Comparison of ENCODE assay signal across 15 cellular contexts in genomic region chr12:104734541-104735075, GRCh38.
DNase-seq lines count a peak whose midpoint lies in the region; ATAC-seq and TF ChIP-seq lines count a peak whose summit lies in the region.
"Had no signal": no experiment of that assay in that cellular context is flagged by ENCODE, and none has a peak within 500 bp of the region (broad histone marks: within the 10 kb centered on the region; RNA-seq: fewer than 3 reads in every experiment).

No MANE protein-coding gene starts in this region.

- H3K36me3 ChIP-seq in CD8-positive, alpha-beta memory T cell (ENCODE audit: insufficient read depth, low read length) = no peaks in the 10 kb centered on the region
- H3K36me3 ChIP-seq: colonic mucosa had no signal

- H3K4me3 ChIP-seq in CD8-positive, alpha-beta memory T cell (ENCODE audit: low read length) = no peak overlapping the region
- H3K4me3 ChIP-seq: colonic mucosa, lung had no signal

- POLR2A ChIA-PET in activated CD8-positive, alpha-beta T cell treated with anti-CD3 and anti-CD28 coated beads, Interleukin-2, amount 10 ng/mL, durations not matched to agents 7 days and 5 days (lab: Charles Lee) = no interaction called here
- POLR2A ChIA-PET in activated CD8-positive, alpha-beta T cell treated with anti-CD3 and anti-CD28 coated beads for 36 hours (lab: Charles Lee) = no interaction called here
- POLR2A ChIA-PET in CD8-positive, alpha-beta memory T cell (lab: Charles Lee) = no interaction called here

- peak overlapping the region; percentile 62 for H3K27ac Mint-ChIP-seq in activated CD8-positive, alpha-beta T cell treated with anti-CD3 and anti-CD28 coated beads, Interleukin-2, amount 10 ng/mL, durations not matched to agents 7 days and 5 days
- no peak overlapping the region for H3K27ac Mint-ChIP-seq in activated CD8-positive, alpha-beta T cell treated with anti-CD3 and anti-CD28 coated beads for 36 hours
- H3K27ac Mint-ChIP-seq in CD8-positive, alpha-beta memory T cell = peak overlapping the region; percentile 41 to 94 (median 76)
- peak overlapping the region; percentile 88 for H3K27ac Mint-ChIP-seq in activated T-helper 17 cell treated with anti-CD3 and anti-CD28 coated beads, Interleukin-2, amount 50 U/mL, for 72 hours
- H3K27ac Mint-ChIP-seq in osteocyte (ENCODE audit: unreplicated experiment) = peak overlapping the region; percentile 17

- H3K27ac ChIP-seq in CD8-positive, alpha-beta memory T cell (ENCODE audit: low read depth, low read length) = no peak overlapping the region
- H3K27ac ChIP-seq: colonic mucosa had no signal

- H3K27me3 Mint-ChIP-seq in activated CD8-positive, alpha-beta T cell treated with anti-CD3 and anti-CD28 coated beads, Interleukin-2, amount 10 ng/mL, durations not matched to agents 7 days and 5 days (ENCODE audit: low read depth) = no peaks in the 10 kb centered on the region
- no peaks in the 10 kb centered on the region for H3K27me3 Mint-ChIP-seq in activated CD8-positive, alpha-beta T cell treated with anti-CD3 and anti-CD28 coated beads for 36 hours
- peaks cover 0 to 1% of the 10 kb centered on the region in 2 donors for H3K27me3 Mint-ChIP-seq in CD8-positive, alpha-beta memory T cell
- no peaks in the 10 kb centered on the region for H3K27me3 Mint-ChIP-seq in activated T-helper 17 cell treated with anti-CD3 and anti-CD28 coated beads, Interleukin-2, amount 50 U/mL, for 72 hours
- H3K27me3 Mint-ChIP-seq in osteocyte (ENCODE audit: unreplicated experiment) = no peaks in the 10 kb centered on the region

- no peak overlapping the region for H3K4me3 Mint-ChIP-seq in activated CD8-positive, alpha-beta T cell treated with anti-CD3 and anti-CD28 coated beads, Interleukin-2, amount 10 ng/mL, durations not matched to agents 7 days and 5 days
- no peak overlapping the region for H3K4me3 Mint-ChIP-seq in activated CD8-positive, alpha-beta T cell treated with anti-CD3 and anti-CD28 coated beads for 36 hours
- H3K4me3 Mint-ChIP-seq in CD8-positive, alpha-beta memory T cell = no peak overlapping the region
- no peak overlapping the region for H3K4me3 Mint-ChIP-seq in activated T-helper 17 cell treated with anti-CD3 and anti-CD28 coated beads, Interleukin-2, amount 50 U/mL, for 72 hours
- no peak overlapping the region for H3K4me3 Mint-ChIP-seq in osteocyte (ENCODE audit: unreplicated experiment)

- H3K4me1 ChIP-seq in CD8-positive, alpha-beta memory T cell (ENCODE audit: insufficient read depth, low read length) = peaks cover 46% of the 10 kb centered on the region
- H3K4me1 ChIP-seq: colonic mucosa had no signal

- DNase-seq in activated CD8-positive, alpha-beta T cell treated with anti-CD3 and anti-CD28 coated beads, Interleukin-2, amount 10 ng/mL, durations not matched to agents 7 days and 5 days = no peak
- DNase-seq in activated CD8-positive, alpha-beta T cell treated with anti-CD3 and anti-CD28 coated beads for 36 hours = no peak
- no peak for DNase-seq in CD8-positive, alpha-beta memory T cell
- DNase-seq in osteocyte (ENCODE audit: extremely low spot score, unreplicated experiment) (no peak), NCI-H510A treated with DMSO at 0.1 percent for 48 hours (lab: John Stamatoyannopoulos, UW) (no peak), NCI-H187 (lab: John Stamatoyannopoulos, UW) (no peak)
- DNase-seq: activated CD4-positive, CD25-positive, alpha-beta regulatory T cell; activated CD8-positive, alpha-beta memory T cell treated with anti-CD3 and anti-CD28 coated beads, Interleukin-2, amount 50 U/mL, for 4 hours; activated naive CD4-positive, alpha-beta T cell treated with anti-CD3 and anti-CD28 coated beads, Interleukin-2, amount 50 U/mL, for 16 hours; colonic mucosa; NCI-H1417 treated with DMSO at 0.1 percent for 48 hours; NCI-H226 had no signal

- intact Hi-C loops in activated CD8-positive, alpha-beta T cell treated with anti-CD3 and anti-CD28 coated beads for 36 hours (cut with micrococcal nuclease) = no loop called here

- peaks cover 1% of the 10 kb centered on the region for H3K36me3 Mint-ChIP-seq in activated CD8-positive, alpha-beta T cell treated with anti-CD3 and anti-CD28 coated beads, Interleukin-2, amount 10 ng/mL, durations not matched to agents 7 days and 5 days (ENCODE audit: low read depth)
- no peaks in the 10 kb centered on the region for H3K36me3 Mint-ChIP-seq in activated CD8-positive, alpha-beta T cell treated with anti-CD3 and anti-CD28 coated beads for 36 hours (ENCODE audit: low read depth)
- peaks cover 0 to 9% (median 0%) of the 10 kb centered on the region in 3 donors for H3K36me3 Mint-ChIP-seq in CD8-positive, alpha-beta memory T cell
- H3K36me3 Mint-ChIP-seq in activated T-helper 17 cell treated with anti-CD3 and anti-CD28 coated beads, Interleukin-2, amount 50 U/mL, for 72 hours (ENCODE audit: low read depth) = peaks cover 7% of the 10 kb centered on the region
- H3K36me3 Mint-ChIP-seq in osteocyte (ENCODE audit: unreplicated experiment) = no peaks in the 10 kb centered on the region

- H3K9me3 Mint-ChIP-seq in activated CD8-positive, alpha-beta T cell treated with anti-CD3 and anti-CD28 coated beads, Interleukin-2, amount 10 ng/mL, durations not matched to agents 7 days and 5 days (ENCODE audit: insufficient read depth) = no peaks in the 10 kb centered on the region
- no peaks in the 10 kb centered on the region for H3K9me3 Mint-ChIP-seq in activated CD8-positive, alpha-beta T cell treated with anti-CD3 and anti-CD28 coated beads for 36 hours
- H3K9me3 Mint-ChIP-seq in CD8-positive, alpha-beta memory T cell = no peaks in the 10 kb centered on the region
- H3K9me3 Mint-ChIP-seq in activated T-helper 17 cell treated with anti-CD3 and anti-CD28 coated beads, Interleukin-2, amount 50 U/mL, for 72 hours = no peaks in the 10 kb centered on the region
- no peaks in the 10 kb centered on the region for H3K9me3 Mint-ChIP-seq in osteocyte (ENCODE audit: unreplicated experiment)

- TF ChIP-seq CTCF in activated CD8-positive, alpha-beta T cell treated with anti-CD3 and anti-CD28 coated beads for 36 hours (IDR thresholded peaks at IDR 0.05) = no peak
- TF ChIP-seq CTCF in osteocyte (IDR thresholded peaks at IDR 0.05) = no peak

- H3K9me3 ChIP-seq in CD8-positive, alpha-beta memory T cell (ENCODE audit: low read length) = no peaks in the 10 kb centered on the region
- H3K9me3 ChIP-seq: colonic mucosa had no signal

- H3K4me1 Mint-ChIP-seq in activated CD8-positive, alpha-beta T cell treated with anti-CD3 and anti-CD28 coated beads, Interleukin-2, amount 10 ng/mL, durations not matched to agents 7 days and 5 days (ENCODE audit: low read depth) = peaks cover 76% of the 10 kb centered on the region
- H3K4me1 Mint-ChIP-seq in activated CD8-positive, alpha-beta T cell treated with anti-CD3 and anti-CD28 coated beads for 36 hours (ENCODE audit: low read depth) = peaks cover 53% of the 10 kb centered on the region
- H3K4me1 Mint-ChIP-seq in CD8-positive, alpha-beta memory T cell = peaks cover 79 to 95% (median 85%) of the 10 kb centered on the region in 3 donors
- H3K4me1 Mint-ChIP-seq in activated T-helper 17 cell treated with anti-CD3 and anti-CD28 coated beads, Interleukin-2, amount 50 U/mL, for 72 hours = peaks cover 56% of the 10 kb centered on the region
- H3K4me1 Mint-ChIP-seq in osteocyte (ENCODE audit: unreplicated experiment) = peaks cover 55% of the 10 kb centered on the region

- no peaks in the 10 kb centered on the region for H3K27me3 ChIP-seq in CD8-positive, alpha-beta memory T cell (ENCODE audit: insufficient read depth, low read length, poor library complexity, severe bottlenecking)
- H3K27me3 ChIP-seq: colonic mucosa had no signal

- no peak for ATAC-seq in activated CD8-positive, alpha-beta T cell treated with anti-CD3 and anti-CD28 coated beads, Interleukin-2, amount 10 ng/mL, durations not matched to agents 7 days and 5 days
- no peak for ATAC-seq in activated CD8-positive, alpha-beta T cell treated with anti-CD3 and anti-CD28 coated beads for 36 hours
- ATAC-seq in activated T-helper 17 cell treated with anti-CD3 and anti-CD28 coated beads, Interleukin-2, amount 50 U/mL, for 72 hours (replicated peaks) = no peak
- ATAC-seq in HG03342 (IDR thresholded peaks at IDR 0.05; ENCODE audit: unreplicated experiment) = no peak

- CTCF ChIA-PET in activated CD8-positive, alpha-beta T cell treated with anti-CD3 and anti-CD28 coated beads, Interleukin-2, amount 10 ng/mL, durations not matched to agents 7 days and 5 days (lab: Charles Lee) = interaction anchor here (0.8 to 2.6 kb wide), 6 partner anchors 9 to 353 kb away, joined by 3 to 12 read pairs (median 4); no protein-coding TSS in a partner anchor
- CTCF ChIA-PET in activated CD8-positive, alpha-beta T cell treated with anti-CD3 and anti-CD28 coated beads for 36 hours (lab: Charles Lee) = interaction anchor here (0.9 to 1.8 kb wide), 6 partner anchors 14 to 353 kb away, joined by 3 to 9 read pairs (median 3); no protein-coding TSS in a partner anchor
- CTCF ChIA-PET in CD8-positive, alpha-beta memory T cell (lab: Charles Lee) = interaction anchor here (1.0 to 2.7 kb wide), 2 partner anchors 13 to 353 kb away, joined by 3 to 7 read pairs; no protein-coding TSS in a partner anchor
